8 cellular contexts compared by ENCODE assay signal in genomic region chr1:94335950-94336349, GRCh38.
DNase-seq lines count a peak whose midpoint lies in the region; ATAC-seq and TF ChIP-seq lines count a peak whose summit lies in the region.

No MANE protein-coding gene starts in this region.

- peak in 1 of 2 donors; percentile 14 for TF ChIP-seq POLR2A in tibial nerve (IDR thresholded peaks at IDR 0.05)

- no peak overlapping the region for H3K4me3 ChIP-seq in Jurkat, Clone E6-1 (ENCODE audit: low read length)
- no peak overlapping the region for H3K4me3 ChIP-seq in choroid plexus epithelial cell (ENCODE audit: low read depth, low read length)
- no peak overlapping the region for H3K4me3 ChIP-seq in tibial nerve

- TF ChIP-seq EP300 in tibial nerve (IDR thresholded peaks at IDR 0.05): peak in 1 of 2 donors; percentile 71

- TF ChIP-seq CTCF in choroid plexus epithelial cell (conservative IDR thresholded peaks at IDR 0.05; ENCODE audit: low read depth, low read length) (peak; percentile 87), tibial nerve (IDR thresholded peaks at IDR 0.05) (peak; percentile 70 to 96 (median 83))

- no peak for ATAC-seq in GM19463 (IDR thresholded peaks at IDR 0.05; ENCODE audit: unreplicated experiment)

- peaks cover 0 to 16% (median 4%) of the 10 kb centered on the region in 4 donors for H3K4me1 ChIP-seq in tibial nerve

- no peaks in the 10 kb centered on the region for H3K9me3 ChIP-seq in tibial nerve

- 1 to 2% methylated on average over 6 of the region's 6 CpGs for WGBS in tibial nerve, 2 donors

- H3K27me3 ChIP-seq in tibial nerve: no peaks in the 10 kb centered on the region

- H3K36me3 ChIP-seq in tibial nerve: no peaks in the 10 kb centered on the region

- peak; percentile 79 for DNase-seq in A172 (ENCODE audit: low spot score)
- peak; percentile 36 for DNase-seq in GF-D8 (lab: John Stamatoyannopoulos, UW)
- DNase-seq in Jurkat, Clone E6-1 (ENCODE audit: low read depth, low spot score): peak; percentile 71
- DNase-seq in OCI-M1 (lab: John Stamatoyannopoulos, UW): peak; percentile 88
- peak; percentile 98 for DNase-seq in choroid plexus epithelial cell (ENCODE audit: low read depth)
- DNase-seq in left kidney (ENCODE audit: low read depth, low spot score): peak; percentile 94
- peak; percentile 56 to 90 for DNase-seq in tibial nerve (ENCODE audit: low spot score in 2 of 2)

- no peak overlapping the region for H3K27ac ChIP-seq in tibial nerve

Comparison
In these comparisons a context has a peak if more than half of its experiments do, and no peak if none do; other contexts are left out.
1. DNase-seq: peak in every context shown above with its lines; median percentile 98 in choroid plexus epithelial cell; 94 in left kidney; 88 in OCI-M1; 79 in A172; 73 in tibial nerve; 71 in Jurkat, Clone E6-1; 36 in GF-D8.